In the genomic region with DNA sequence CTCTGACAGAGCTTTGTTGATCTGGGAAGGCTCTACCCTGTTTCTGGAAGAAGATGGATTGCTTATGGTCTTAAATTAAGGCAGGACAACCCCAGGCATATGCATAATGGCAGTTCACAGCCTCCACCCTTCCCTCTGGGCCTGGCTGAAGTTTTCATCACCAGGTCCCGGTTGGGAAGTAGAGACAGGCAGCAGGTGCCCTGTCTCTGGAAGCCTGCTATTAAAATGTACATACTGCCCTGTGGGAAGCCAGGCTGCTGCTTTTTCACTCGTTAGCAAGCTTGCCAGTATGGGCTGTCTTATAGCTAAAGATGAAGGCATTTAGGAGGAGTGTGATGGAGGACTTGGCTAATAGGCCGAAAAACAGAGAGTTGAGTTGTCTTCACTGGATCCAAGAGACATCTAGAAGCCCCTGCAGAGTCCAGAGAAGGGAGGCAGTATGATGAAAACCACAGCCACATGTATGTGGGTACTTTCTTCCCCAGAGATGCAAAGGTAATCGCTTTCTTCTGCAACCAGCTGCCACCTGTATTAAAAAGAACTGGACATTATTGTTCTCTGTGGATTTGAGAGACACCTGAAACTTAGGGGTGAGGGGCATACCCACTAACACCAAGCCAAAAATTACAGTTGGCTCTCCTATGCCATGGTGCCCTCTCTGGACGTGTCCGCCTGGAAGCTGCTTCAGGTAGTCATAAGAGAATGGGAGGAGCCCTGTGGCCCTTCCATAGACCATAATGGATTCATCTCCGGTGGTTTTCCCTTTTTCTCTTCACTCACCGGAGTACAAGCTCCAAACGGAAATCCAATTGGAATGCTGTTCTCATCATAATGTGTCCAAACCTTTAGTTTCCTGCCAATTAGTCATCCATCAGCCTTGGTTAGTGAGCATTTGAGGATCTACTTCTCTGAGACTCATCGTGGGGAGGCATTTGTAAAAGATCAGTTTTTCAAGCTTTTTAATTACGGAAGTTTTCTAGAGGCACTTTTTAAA, we compare ENCODE assay signal across 13 cellular contexts. TPM values are rescaled to one million over a fixed set of nuclear protein-coding genes. Genes with fewer than 3 reads are reported as not detected.
A peak's percentile ranks its signal among the peaks of the same experiment; 100 is the strongest.
DNase-seq lines count a peak whose midpoint lies in the region; TF ChIP-seq lines count a peak whose summit lies in the region.
"Had no signal": no experiment of that assay in that cellular context is flagged by ENCODE, and none has a peak within 500 bp of the region (broad histone marks: within the 10 kb centered on the region; RNA-seq: fewer than 3 reads in every experiment).

No MANE protein-coding gene starts in this region.

- no peak overlapping the region for H3K4me2 ChIP-seq in mammary epithelial cell (ENCODE audit: insufficient read depth, low read depth, low read length)

- DNase-seq in AG08395 (ENCODE audit: low spot score) (peak; percentile 50), HT1080 (ENCODE audit: low read depth) (peak; percentile 93), mammary epithelial cell (peak; percentile 26), lung microvascular endothelial cell (ENCODE audit: low read depth in 2 of 2) (peak; percentile 79 to 85), erythroblast (lab: John Stamatoyannopoulos, UW) (no peak), HT-29 (ENCODE audit: low spot score) (no peak), NCI-H510A (lab: John Stamatoyannopoulos, UW) (no peak), GM13976 (ENCODE audit: low spot score) (no peak)
- DNase-seq: activated CD4-positive, alpha-beta T cell treated with anti-CD3 and anti-CD28 coated beads, Interleukin-2, amount 10 ng/mL, durations not matched to agents 24 days and 14 days; activated gamma-delta T cell treated with Interleukin-2 at 50 U/mL for 16 hours; Kasumi-1; naive thymus-derived CD4-positive, alpha-beta T cell; stimulated activated CD4-positive, alpha-beta T cell treated with anti-CD3 and anti-CD28 coated beads, Interleukin-15, amount 100 ng/mL, for 24 hours had no signal

- in situ Hi-C loops in mammary epithelial cell (cut with MboI; ENCODE audit: low sequenced_read_pairs in 2 of 2) = no loop called here
- in situ Hi-C loops in GM13976 (cut with MboI; ENCODE audit: low sequenced_read_pairs, unreplicated experiment) = loop anchor here (10.0 kb wide), 1 partner anchor 58 kb away; no protein-coding TSS in a partner anchor

- BruUV-seq in mammary epithelial cell (replicated peaks; lab: Mats Ljungman, UMichigan) = no TSS peak

- TF ChIP-seq POLR2A in erythroblast (IDR thresholded peaks at IDR 0.05; ENCODE audit: low read length) = no peak

- TF ChIP-seq CTCF in mammary epithelial cell (conservative IDR thresholded peaks at IDR 0.05 in 1 of 2, IDR thresholded peaks at IDR 0.05 in 1 of 2; ENCODE audit: extremely low read depth in 1 of 2, insufficient read depth in 1 of 2, low read depth in 1 of 2, low read length in 2 of 2) = no peak
- TF ChIP-seq CTCF in GM13976 (IDR thresholded peaks at IDR 0.05; ENCODE audit: borderline replicate concordance, control extremely low read depth, extremely low read depth, insufficient read depth, missing control alignments) = no peak

- H4K20me1 ChIP-seq in mammary epithelial cell (ENCODE audit: insufficient read depth, low read length) = no peaks in the 10 kb centered on the region

- H3K36me3 ChIP-seq in mammary epithelial cell (ENCODE audit: insufficient read depth, low read length) = no peaks in the 10 kb centered on the region

- peaks cover 41% of the 10 kb centered on the region for H3K4me1 ChIP-seq in mammary epithelial cell (ENCODE audit: insufficient read depth, low read length)

- CTCF ChIA-PET in mammary epithelial cell (lab: Charles Lee; ENCODE audit: low non-redundant PET) = no interaction called here

- H3K9ac ChIP-seq in mammary epithelial cell (ENCODE audit: insufficient read depth, low read length) = no peak overlapping the region

- H2AFZ ChIP-seq in mammary epithelial cell (ENCODE audit: low read depth, low read length) = no peak overlapping the region

- 84% methylated on average over 10 of the region's 11 CpGs for WGBS in mammary epithelial cell (ENCODE audit: low coverage, missing lambda C conversion rate)

- intact Hi-C loops in mammary epithelial cell (cut with micrococcal nuclease) = no loop called here

- H3K9me3 ChIP-seq in mammary epithelial cell (replicated peaks; ENCODE audit: insufficient read depth, low read length) = no peaks in the 10 kb centered on the region

- dilution Hi-C loops in mammary epithelial cell (cut with HindIII; ENCODE audit: low sequenced_read_pairs) = loop anchor here (5.0 kb wide), 1 partner anchor 49 kb away; no protein-coding TSS in a partner anchor

- H3K79me2 ChIP-seq in mammary epithelial cell (ENCODE audit: insufficient read depth, low read length) = no peaks in the 10 kb centered on the region

- H3K27me3 ChIP-seq in mammary epithelial cell (ENCODE audit: insufficient read depth, low read length) = no peaks in the 10 kb centered on the region

- no peak overlapping the region for H3K4me3 ChIP-seq in mammary epithelial cell (replicated peaks in 1 of 3; ENCODE audit: insufficient read depth in 1 of 3, low read depth in 2 of 3, low read length in 3 of 3)

- H3K27ac ChIP-seq in mammary epithelial cell (ENCODE audit: insufficient read depth, low read depth, low read length) = no peak overlapping the region

RNA-seq across cellular contexts. Expression of gene ABHD2, which starts 34.6 kb away (rescaled TPM):
- total RNA-seq in HT1080 (2014; rRNA removed; shearing (Covaris generic)) = 68.0 and 77.6 TPM in 2 replicates
- 22.7 and 33.2 TPM in 2 replicates for polyA plus RNA-seq in HT1080 (2015; cell fraction: cytosol; rRNA removed)
- polyA plus RNA-seq in HT1080 (2015; cell fraction: nucleus; rRNA removed) = 73.7 and 81.1 TPM in 2 replicates
- total RNA-seq in mammary epithelial cell = 10 to 100 TPM; 35.3 to 47.4 TPM
- 29.6 TPM for polyA plus RNA-seq in mammary epithelial cell
- polyA minus RNA-seq in mammary epithelial cell = 207 TPM
- total RNA-seq in lung microvascular endothelial cell = 27.5 and 48.2 TPM in 2 replicates
- total RNA-seq in HT-29 (2014; rRNA removed; shearing (Covaris generic)) = 156 and 181 TPM in 2 replicates

Comparison
In these comparisons a context has a peak if more than half of its experiments do, and no peak if none do; other contexts are left out.
1. DNase-seq: peak in AG08395 (single experiment), HT1080 (single experiment), mammary epithelial cell (single experiment) and lung microvascular endothelial cell (2 of 2); none in erythroblast (0 of 2), HT-29 (single experiment), NCI-H510A (single experiment) and GM13976 (single experiment).